Comparison of ENCODE assay signal across 10 cellular contexts in genomic region chr20:46959081-46959692, GRCh38.
DNase-seq lines count a peak whose midpoint lies in the region; ATAC-seq, FAIRE-seq and TF ChIP-seq lines count a peak whose summit lies in the region.
"Had no signal": no experiment of that assay in that cellular context is flagged by ENCODE, and none has a peak within 500 bp of the region (broad histone marks: within the 10 kb centered on the region; RNA-seq: fewer than 3 reads in every experiment).

No MANE protein-coding gene starts in this region.

- H3K9ac ChIP-seq in astrocyte (ENCODE audit: low read length) = peak overlapping the region; percentile 63

- no peaks in the 10 kb centered on the region for H3K79me2 ChIP-seq in astrocyte (ENCODE audit: insufficient read depth, low read length)

- peaks cover 19% of the 10 kb centered on the region for H3K4me1 ChIP-seq in astrocyte (ENCODE audit: insufficient read depth, low read length)
- H3K4me1 ChIP-seq: Peyer's patch had no signal

- DNase-seq in BJ (ENCODE audit: low read depth) = peak; percentile 77
- peak; percentile 89 for DNase-seq in HT1080 (ENCODE audit: low read depth)
- peak; percentile 98 for DNase-seq in astrocyte (ENCODE audit: low read depth)
- DNase-seq in kidney epithelial cell (ENCODE audit: low read depth) = peak; percentile 47
- no peak for DNase-seq in NCI-H2029 (lab: John Stamatoyannopoulos, UW)
- DNase-seq in activated CD4-positive, CD25-positive, alpha-beta regulatory T cell treated with anti-CD3 and anti-CD28 coated beads, Interleukin-2, amount 50 U/mL, for 72 hours = no peak
- DNase-seq: activated CD4-positive, alpha-beta T cell treated with anti-CD3 and anti-CD28 coated beads, Interleukin-2, amount 50 U/mL, for 4 hours; Peyer's patch had no signal

- peak overlapping the region; percentile 80 for H3K27ac ChIP-seq in astrocyte (ENCODE audit: low read depth, low read length)
- H3K27ac ChIP-seq: Peyer's patch had no signal

- FAIRE-seq in astrocyte (lab: Jason Lieb, UNC) = peak; percentile 97

- no peak overlapping the region for H3K4me3 Mint-ChIP-seq in astrocyte (ENCODE audit: unreplicated experiment)

- peaks cover 6% of the 10 kb centered on the region for H3K9me3 Mint-ChIP-seq in astrocyte (ENCODE audit: unreplicated experiment)

- ATAC-seq in GM18498 (IDR thresholded peaks at IDR 0.05; ENCODE audit: unreplicated experiment) (no peak), GM19023 (IDR thresholded peaks at IDR 0.05; ENCODE audit: unreplicated experiment) (no peak)

- peak overlapping the region; percentile 61 for H2AFZ ChIP-seq in astrocyte (ENCODE audit: low read depth, low read length)

- no peaks in the 10 kb centered on the region for H3K36me3 Mint-ChIP-seq in astrocyte (ENCODE audit: low read depth, unreplicated experiment)

- peaks cover 6% of the 10 kb centered on the region for H3K9me3 ChIP-seq in astrocyte (ENCODE audit: insufficient read depth, low read depth, low read length)
- H3K9me3 ChIP-seq: Peyer's patch had no signal

- H3K4me2 ChIP-seq in astrocyte (ENCODE audit: low read length) = peak overlapping the region; percentile 77

- H3K27me3 ChIP-seq in BJ (ENCODE audit: control insufficient read depth, insufficient read depth, low read length) (no peaks in the 10 kb centered on the region; the same call in 1 of the 2 replicates), astrocyte (ENCODE audit: insufficient read depth, low read length) (no peaks in the 10 kb centered on the region), kidney epithelial cell (ENCODE audit: control insufficient read depth, insufficient read depth, low read length) (peaks cover under 1% of the 10 kb centered on the region)
- H3K27me3 ChIP-seq: Peyer's patch had no signal

- no peak for TF ChIP-seq CTCF in BJ (IDR thresholded peaks at IDR 0.05; ENCODE audit: insufficient read depth, low read depth, low read length)
- no peak for TF ChIP-seq CTCF in astrocyte (IDR thresholded peaks at IDR 0.05; ENCODE audit: insufficient read depth, low read depth, low read length)
- no peak for TF ChIP-seq CTCF in kidney epithelial cell (IDR thresholded peaks at IDR 0.05; ENCODE audit: insufficient read depth, low read length, poor library complexity, severe bottlenecking)

- peaks cover 14% of the 10 kb centered on the region for H3K4me1 Mint-ChIP-seq in astrocyte (ENCODE audit: low read depth, unreplicated experiment)

- H3K36me3 ChIP-seq in BJ (ENCODE audit: control insufficient read depth, insufficient read depth, low read length) (no peaks in the 10 kb centered on the region), astrocyte (ENCODE audit: insufficient read depth, low read length) (no peaks in the 10 kb centered on the region), kidney epithelial cell (ENCODE audit: control insufficient read depth, insufficient read depth, low read length) (no peaks in the 10 kb centered on the region)
- H3K36me3 ChIP-seq: Peyer's patch had no signal

- no peaks in the 10 kb centered on the region for H3K27me3 Mint-ChIP-seq in astrocyte (ENCODE audit: low read depth, unreplicated experiment)

- H3K4me3 ChIP-seq in BJ (ENCODE audit: low read depth, low read length) = no peak overlapping the region
- H3K4me3 ChIP-seq in astrocyte (ENCODE audit: insufficient read depth, low read depth, low read length) = no peak overlapping the region
- no peak overlapping the region for H3K4me3 ChIP-seq in kidney epithelial cell (ENCODE audit: low read depth, low read length)
- H3K4me3 ChIP-seq: Peyer's patch had no signal

- POLR2A ChIA-PET in BJ (lab: Charles Lee) = no interaction called here

- CTCF ChIA-PET in BJ (lab: Yijun Ruan, JAX) = interaction anchor here (1.6 kb wide), 1 partner anchor 207 kb away, joined by 4 read pairs; no protein-coding TSS in a partner anchor

- H3K27ac Mint-ChIP-seq in astrocyte (ENCODE audit: unreplicated experiment) = no peak overlapping the region

- no peaks in the 10 kb centered on the region for H4K20me1 ChIP-seq in astrocyte (ENCODE audit: insufficient read depth, low read length)

Comparison
In these comparisons a context has a peak if more than half of its experiments do, and no peak if none do; other contexts are left out.
1. DNase-seq: peak in BJ (single experiment), HT1080 (single experiment), astrocyte (single experiment) and kidney epithelial cell (single experiment); none in NCI-H2029 (single experiment) and activated CD4-positive, CD25-positive, alpha-beta regulatory T cell treated with anti-CD3 and anti-CD28 coated beads, Interleukin-2, amount 50 U/mL, for 72 hours (single experiment).